Comparison of ENCODE assay signal across 8 cellular contexts in genomic region chr15:68210821-68211655, GRCh38. TPM values are rescaled to one million over a fixed set of nuclear protein-coding genes. Genes with fewer than 3 reads are reported as not detected.
DNase-seq lines count a peak whose midpoint lies in the region; ATAC-seq, FAIRE-seq and TF ChIP-seq lines count a peak whose summit lies in the region.

No MANE protein-coding gene starts in this region.

- peaks cover 2 to 3% of the 10 kb centered on the region in 2 donors for H3K4me1 ChIP-seq in kidney (ENCODE audit: control insufficient read depth in 1 of 2, insufficient read depth in 1 of 2, low read depth in 1 of 2, low read length in 2 of 2)

- H3K27ac ChIP-seq in kidney (ENCODE audit: low read depth in 2 of 2, low read length in 2 of 2), result no peak overlapping the region

- no peaks in the 10 kb centered on the region for H3K9me3 ChIP-seq in kidney (ENCODE audit: control insufficient read depth in 1 of 2, low read length in 2 of 2)

- FAIRE-seq in bronchial epithelial cell (lab: Jason Lieb, UNC) (no peak), kidney (lab: Jason Lieb, UNC) (no peak)

- no peaks in the 10 kb centered on the region for H3K4me1 Mint-ChIP-seq in HFFc6 (ENCODE audit: low read depth)

- intact Hi-C loops in kidney (cut with DNase I), result no loop called here

- H3K27me3 ChIP-seq in bronchial epithelial cell (ENCODE audit: control insufficient read depth, insufficient read depth, low read length), result no peaks in the 10 kb centered on the region

- H3K36me3 ChIP-seq in bronchial epithelial cell (ENCODE audit: control insufficient read depth, insufficient read depth, low read length) (peaks cover 2% of the 10 kb centered on the region), kidney (ENCODE audit: control insufficient read depth in 1 of 2, insufficient read depth in 2 of 2, low read length in 2 of 2) (no peaks in the 10 kb centered on the region)

- H3K9ac ChIP-seq in kidney (ENCODE audit: low read length in 2 of 2), result no peak overlapping the region

- peak; percentile 92 for TF ChIP-seq CTCF in HFFc6 (IDR thresholded peaks at IDR 0.05)
- TF ChIP-seq CTCF in WI38 (IDR thresholded peaks at IDR 0.05; ENCODE audit: low read depth, low read length), result peak; percentile 92
- peak; percentile 84 for TF ChIP-seq CTCF in bronchial epithelial cell (IDR thresholded peaks at IDR 0.05; ENCODE audit: insufficient read depth, low read length, severe bottlenecking)
- peak; percentile 72 for TF ChIP-seq CTCF in kidney (IDR thresholded peaks at IDR 0.05; ENCODE audit: borderline replicate concordance, extremely low read depth, insufficient read depth)

- H3K4me3 ChIP-seq in WI38 (ENCODE audit: low read depth, low read length) (no peak overlapping the region), bronchial epithelial cell (ENCODE audit: low read depth, low read length) (no peak overlapping the region), kidney (ENCODE audit: low read length in 2 of 2) (no peak overlapping the region)

- DNase-seq in C1 segment of cervical spinal cord (lab: John Stamatoyannopoulos, UW) (peak in 13 of 14 donors; percentile 36 to 87 (median 65)), HFFc6 (peak; percentile 32), bronchial epithelial cell (ENCODE audit: low read depth) (no peak), kidney (no peak), DMS153 (lab: John Stamatoyannopoulos, UW) (no peak)
- peak; percentile 32 to 49 for DNase-seq in stimulated activated CD4-positive, alpha-beta T cell treated with anti-CD3 and anti-CD28 coated beads, Interleukin-1b, Interleukin-23, amount 100 ng/mL, for 4 hours (ENCODE audit: low read depth in 2 of 2)

- no peak for ATAC-seq in GM18868 (IDR thresholded peaks at IDR 0.05; ENCODE audit: unreplicated experiment)

- no peak overlapping the region for H3K4me3 Mint-ChIP-seq in HFFc6

- H3K27me3 Mint-ChIP-seq in HFFc6 (ENCODE audit: insufficient read depth), result peaks cover 1% of the 10 kb centered on the region

- no peaks in the 10 kb centered on the region for H3K36me3 Mint-ChIP-seq in HFFc6 (ENCODE audit: low read depth)

- H3K9me3 Mint-ChIP-seq in HFFc6, result no peaks in the 10 kb centered on the region

- no peak overlapping the region for H3K27ac Mint-ChIP-seq in HFFc6

RNA-seq across cellular contexts. Expression of gene CALML4, which starts 5.9 kb away (rescaled TPM):
- total RNA-seq in HFFc6 (2021; fragmentation: NEBNext Ultra II Directional; extraction: Animal tissue kit (Norgen Biotek cat#: 25700)), result 1 to 10 TPM in 3 of 6 experiments, under 1 TPM in 3; 0.40 to 1.9 (median 0.87) TPM
- total RNA-seq in bronchial epithelial cell (4.5 and 6.4 TPM in 2 replicates), kidney (17.4 TPM)
- 54.7 TPM for polyA plus RNA-seq in kidney (ENCODE audit: insufficient read depth, low read depth, low replicate concordance)

RNA-seq across cellular contexts. Expression of gene CLN6, which starts 18.5 kb away (rescaled TPM):
- 10 to 100 TPM; 26.0 to 45.0 (median 37.1) TPM for total RNA-seq in HFFc6 (2021; fragmentation: NEBNext Ultra II Directional; extraction: Animal tissue kit (Norgen Biotek cat#: 25700))
- 6.1 and 8.2 TPM in 2 replicates for total RNA-seq in bronchial epithelial cell
- 36.6 TPM for total RNA-seq in kidney
- 30.8 TPM for polyA plus RNA-seq in kidney (ENCODE audit: insufficient read depth, low read depth, low replicate concordance)

Comparison
In these comparisons a context has a peak if more than half of its experiments do, and no peak if none do; other contexts are left out.
1. DNase-seq: peak in C1 segment of cervical spinal cord (13 of 14), HFFc6 (single experiment) and stimulated activated CD4-positive, alpha-beta T cell treated with anti-CD3 and anti-CD28 coated beads, Interleukin-1b, Interleukin-23, amount 100 ng/mL, for 4 hours (2 of 2); none in bronchial epithelial cell (single experiment), kidney (single experiment) and DMS153 (single experiment).
2. Peak in every context shown above with its lines, with median percentiles within 50 percentile points of each other: CTCF ChIP-seq.